Comparison of ENCODE assay signal across 7 cellular contexts in the genomic region with DNA sequence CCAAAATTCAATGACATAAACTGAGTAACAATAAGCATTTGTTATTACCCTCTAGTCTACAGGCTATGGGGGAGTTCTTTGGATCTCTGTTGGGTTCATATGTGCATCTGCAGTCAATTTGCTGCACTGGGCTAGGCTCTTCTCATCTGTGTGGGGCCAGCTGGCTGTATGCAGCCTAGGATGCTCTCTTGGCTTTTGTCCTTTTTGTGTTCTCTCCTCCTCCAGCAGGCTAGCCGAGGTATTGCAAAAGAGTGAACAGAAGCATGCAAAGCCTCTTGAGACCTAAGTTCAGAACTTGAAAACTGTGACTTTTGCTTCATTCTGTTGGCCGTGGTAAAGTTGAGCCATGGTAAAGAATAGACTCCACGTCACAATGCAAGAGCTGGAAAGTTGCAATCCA.
A peak's percentile ranks its signal among the peaks of the same experiment; 100 is the strongest.
DNase-seq lines count a peak whose midpoint lies in the region; ATAC-seq, FAIRE-seq and TF ChIP-seq lines count a peak whose summit lies in the region.

No MANE protein-coding gene starts in this region.

- no peaks in the 10 kb centered on the region for H3K4me1 Mint-ChIP-seq in stimulated activated naive B cell treated with anti-CD40 and anti-IgM and Interleukin-4, amounts not matched to agents 10 μg/mL and 1 μg/mL and 100 μg/mL, for 72 hours

- FAIRE-seq in H54 (lab: Jason Lieb, UNC), result peak; percentile 20

- DNase-seq in DMS153 treated with DMSO at 0.1 percent for 48 hours (lab: John Stamatoyannopoulos, UW; ENCODE audit: unreplicated experiment), result peak; percentile 7
- DNase-seq in H54 (ENCODE audit: insufficient read length, low spot score), result no peak
- DNase-seq in RPMI8226, result peak; percentile 37
- peak; percentile 12 for DNase-seq in fibroblast of the conjunctiva (ENCODE audit: low read depth)
- no peak for DNase-seq in stimulated activated naive B cell treated with anti-CD40 and anti-IgM and Interleukin-4, amounts not matched to agents 10 μg/mL and 1 μg/mL and 100 μg/mL, for 72 hours
- DNase-seq in nucleus accumbens (lab: John Stamatoyannopoulos, UW), result no peak
- DNase-seq in anterior cingulate cortex (lab: John Stamatoyannopoulos, UW), result no peak

- H3K9me3 Mint-ChIP-seq in stimulated activated naive B cell treated with anti-CD40 and anti-IgM and Interleukin-4, amounts not matched to agents 10 μg/mL and 1 μg/mL and 100 μg/mL, for 72 hours, result no peaks in the 10 kb centered on the region

- H3K27me3 Mint-ChIP-seq in stimulated activated naive B cell treated with anti-CD40 and anti-IgM and Interleukin-4, amounts not matched to agents 10 μg/mL and 1 μg/mL and 100 μg/mL, for 72 hours, result no peaks in the 10 kb centered on the region

- TF ChIP-seq POLR2A in H54 (IDR thresholded peaks at IDR 0.05; ENCODE audit: low read depth, low read length), result no peak

- ATAC-seq in stimulated activated naive B cell treated with anti-CD40 and anti-IgM and Interleukin-4, amounts not matched to agents 10 μg/mL and 1 μg/mL and 100 μg/mL, for 72 hours (replicated peaks), result peak; percentile 60 to 62

- peaks cover 3 to 10% of the 10 kb centered on the region in 2 donors for H3K36me3 Mint-ChIP-seq in stimulated activated naive B cell treated with anti-CD40 and anti-IgM and Interleukin-4, amounts not matched to agents 10 μg/mL and 1 μg/mL and 100 μg/mL, for 72 hours

- no peak overlapping the region for H3K27ac Mint-ChIP-seq in stimulated activated naive B cell treated with anti-CD40 and anti-IgM and Interleukin-4, amounts not matched to agents 10 μg/mL and 1 μg/mL and 100 μg/mL, for 72 hours

- no peak overlapping the region for H3K4me3 Mint-ChIP-seq in stimulated activated naive B cell treated with anti-CD40 and anti-IgM and Interleukin-4, amounts not matched to agents 10 μg/mL and 1 μg/mL and 100 μg/mL, for 72 hours

Comparison
In these comparisons a context has a peak if more than half of its experiments do, and no peak if none do; other contexts are left out.
1. DNase-seq: peak in DMS153 treated with DMSO at 0.1 percent for 48 hours (single experiment), RPMI8226 (single experiment) and fibroblast of the conjunctiva (single experiment); none in H54 (single experiment), stimulated activated naive B cell treated with anti-CD40 and anti-IgM and Interleukin-4, amounts not matched to agents 10 μg/mL and 1 μg/mL and 100 μg/mL, for 72 hours (single experiment), nucleus accumbens (0 of 56) and anterior cingulate cortex (0 of 58).